ENCODE assay signal across 1 cellular context in the genomic region with DNA sequence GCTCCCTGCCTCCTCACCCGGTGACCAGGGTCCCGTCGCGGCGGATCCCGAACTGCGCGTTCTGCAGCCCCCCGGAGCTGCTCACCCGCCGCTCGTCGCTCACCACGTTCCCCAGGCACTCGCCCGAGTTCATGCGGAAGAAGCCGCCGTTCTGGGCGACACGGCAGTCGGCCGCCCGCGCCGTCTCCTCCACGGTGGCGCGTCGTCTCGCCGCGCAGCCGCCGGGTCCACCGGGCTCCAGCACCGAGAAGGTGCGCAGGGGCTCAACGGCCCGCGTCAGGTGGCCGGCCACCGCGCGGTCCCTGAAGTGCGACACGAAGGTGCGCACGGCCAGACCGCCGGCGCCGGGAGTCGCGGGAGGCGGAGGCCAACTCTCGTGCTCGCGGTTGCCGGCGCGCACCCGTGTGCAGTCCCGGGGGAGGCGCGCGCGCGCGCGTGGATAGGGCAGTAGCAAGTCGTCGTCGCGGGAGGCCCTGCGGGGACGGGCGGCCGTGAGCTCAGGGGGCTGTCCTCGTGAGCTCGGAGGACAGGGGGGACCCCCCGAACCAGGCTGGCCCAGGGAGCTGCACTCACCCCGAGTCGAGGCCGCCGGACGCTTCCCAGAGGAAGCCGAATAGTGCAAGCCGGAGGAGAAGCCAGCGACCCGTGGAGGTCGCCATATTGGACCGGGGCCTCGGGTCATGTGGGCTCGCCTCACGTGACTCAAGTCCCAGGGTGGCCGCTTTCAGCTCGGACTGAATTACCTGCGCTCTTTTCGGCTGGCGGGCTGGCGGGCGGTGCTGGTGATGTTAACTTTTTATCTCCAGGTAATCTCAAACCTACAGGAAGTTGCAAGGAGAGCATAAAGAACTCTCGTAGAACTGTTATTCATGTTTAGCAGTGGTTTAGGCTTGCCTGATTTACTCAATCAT.
A peak's percentile ranks its signal among the peaks of the same experiment; 100 is the strongest.
TF ChIP-seq lines count a peak whose summit lies in the region.

A gene with protein sequence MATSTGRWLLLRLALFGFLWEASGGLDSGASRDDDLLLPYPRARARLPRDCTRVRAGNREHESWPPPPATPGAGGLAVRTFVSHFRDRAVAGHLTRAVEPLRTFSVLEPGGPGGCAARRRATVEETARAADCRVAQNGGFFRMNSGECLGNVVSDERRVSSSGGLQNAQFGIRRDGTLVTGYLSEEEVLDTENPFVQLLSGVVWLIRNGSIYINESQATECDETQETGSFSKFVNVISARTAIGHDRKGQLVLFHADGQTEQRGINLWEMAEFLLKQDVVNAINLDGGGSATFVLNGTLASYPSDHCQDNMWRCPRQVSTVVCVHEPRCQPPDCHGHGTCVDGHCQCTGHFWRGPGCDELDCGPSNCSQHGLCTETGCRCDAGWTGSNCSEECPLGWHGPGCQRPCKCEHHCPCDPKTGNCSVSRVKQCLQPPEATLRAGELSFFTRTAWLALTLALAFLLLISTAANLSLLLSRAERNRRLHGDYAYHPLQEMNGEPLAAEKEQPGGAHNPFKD (minus strand): TSS at position 680 of the 911 bp plus-strand sequence. CDS start 21 bp downstream, at position 659.

TF ChIP-seq in HepG2, 621 proteins besides CTCF, POLR2A, EP300 and RAD21 (continued from another document and continues in another):
- TF ChIP-seq, protein P1, sequence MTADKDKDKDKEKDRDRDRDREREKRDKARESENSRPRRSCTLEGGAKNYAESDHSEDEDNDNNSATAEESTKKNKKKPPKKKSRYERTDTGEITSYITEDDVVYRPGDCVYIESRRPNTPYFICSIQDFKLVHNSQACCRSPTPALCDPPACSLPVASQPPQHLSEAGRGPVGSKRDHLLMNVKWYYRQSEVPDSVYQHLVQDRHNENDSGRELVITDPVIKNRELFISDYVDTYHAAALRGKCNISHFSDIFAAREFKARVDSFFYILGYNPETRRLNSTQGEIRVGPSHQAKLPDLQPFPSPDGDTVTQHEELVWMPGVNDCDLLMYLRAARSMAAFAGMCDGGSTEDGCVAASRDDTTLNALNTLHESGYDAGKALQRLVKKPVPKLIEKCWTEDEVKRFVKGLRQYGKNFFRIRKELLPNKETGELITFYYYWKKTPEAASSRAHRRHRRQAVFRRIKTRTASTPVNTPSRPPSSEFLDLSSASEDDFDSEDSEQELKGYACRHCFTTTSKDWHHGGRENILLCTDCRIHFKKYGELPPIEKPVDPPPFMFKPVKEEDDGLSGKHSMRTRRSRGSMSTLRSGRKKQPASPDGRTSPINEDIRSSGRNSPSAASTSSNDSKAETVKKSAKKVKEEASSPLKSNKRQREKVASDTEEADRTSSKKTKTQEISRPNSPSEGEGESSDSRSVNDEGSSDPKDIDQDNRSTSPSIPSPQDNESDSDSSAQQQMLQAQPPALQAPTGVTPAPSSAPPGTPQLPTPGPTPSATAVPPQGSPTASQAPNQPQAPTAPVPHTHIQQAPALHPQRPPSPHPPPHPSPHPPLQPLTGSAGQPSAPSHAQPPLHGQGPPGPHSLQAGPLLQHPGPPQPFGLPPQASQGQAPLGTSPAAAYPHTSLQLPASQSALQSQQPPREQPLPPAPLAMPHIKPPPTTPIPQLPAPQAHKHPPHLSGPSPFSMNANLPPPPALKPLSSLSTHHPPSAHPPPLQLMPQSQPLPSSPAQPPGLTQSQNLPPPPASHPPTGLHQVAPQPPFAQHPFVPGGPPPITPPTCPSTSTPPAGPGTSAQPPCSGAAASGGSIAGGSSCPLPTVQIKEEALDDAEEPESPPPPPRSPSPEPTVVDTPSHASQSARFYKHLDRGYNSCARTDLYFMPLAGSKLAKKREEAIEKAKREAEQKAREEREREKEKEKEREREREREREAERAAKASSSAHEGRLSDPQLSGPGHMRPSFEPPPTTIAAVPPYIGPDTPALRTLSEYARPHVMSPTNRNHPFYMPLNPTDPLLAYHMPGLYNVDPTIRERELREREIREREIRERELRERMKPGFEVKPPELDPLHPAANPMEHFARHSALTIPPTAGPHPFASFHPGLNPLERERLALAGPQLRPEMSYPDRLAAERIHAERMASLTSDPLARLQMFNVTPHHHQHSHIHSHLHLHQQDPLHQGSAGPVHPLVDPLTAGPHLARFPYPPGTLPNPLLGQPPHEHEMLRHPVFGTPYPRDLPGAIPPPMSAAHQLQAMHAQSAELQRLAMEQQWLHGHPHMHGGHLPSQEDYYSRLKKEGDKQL (CRISPR knock-in tag; IDR thresholded peaks at IDR 0.05; ENCODE audit: low read depth), result peak; percentile 67; the same call in 1 of the 2 replicates
- TF ChIP-seq, protein P2, sequence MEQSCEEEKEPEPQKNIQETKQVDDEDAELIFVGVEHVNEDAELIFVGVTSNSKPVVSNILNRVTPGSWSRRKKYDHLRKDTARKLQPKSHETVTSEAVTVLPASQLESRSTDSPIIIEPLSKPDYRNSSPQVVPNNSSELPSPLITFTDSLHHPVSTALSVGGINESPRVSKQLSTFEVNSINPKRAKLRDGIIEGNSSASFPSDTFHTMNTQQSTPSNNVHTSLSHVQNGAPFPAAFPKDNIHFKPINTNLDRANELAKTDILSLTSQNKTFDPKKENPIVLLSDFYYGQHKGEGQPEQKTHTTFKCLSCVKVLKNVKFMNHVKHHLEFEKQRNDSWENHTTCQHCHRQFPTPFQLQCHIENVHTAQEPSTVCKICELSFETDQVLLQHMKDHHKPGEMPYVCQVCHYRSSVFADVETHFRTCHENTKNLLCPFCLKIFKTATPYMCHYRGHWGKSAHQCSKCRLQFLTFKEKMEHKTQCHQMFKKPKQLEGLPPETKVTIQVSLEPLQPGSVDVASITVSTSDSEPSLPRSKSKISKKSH (CRISPR knock-in tag; IDR thresholded peaks at IDR 0.05; ENCODE audit: borderline replicate concordance), result peak; percentile 74; the same call in 1 of the 2 replicates
- TF ChIP-seq HNRNPLL (IDR thresholded peaks at IDR 0.05; ENCODE audit: low read depth, low read length, poor library complexity, severe bottlenecking) (peak; percentile 91), KLF15 (CRISPR knock-in tag; IDR thresholded peaks at IDR 0.05; ENCODE audit: borderline replicate concordance) (no peak; the same call in 1 of the 2 replicates), RBFOX2 (IDR thresholded peaks at IDR 0.05; ENCODE audit: low read depth, low read length) (peak; percentile 96), ZNF607 (CRISPR knock-in tag; IDR thresholded peaks at IDR 0.05; ENCODE audit: borderline replicate concordance) (peak; percentile 79; the same call in 1 of the 2 replicates), ZNF431 (CRISPR knock-in tag; IDR thresholded peaks at IDR 0.05; ENCODE audit: borderline replicate concordance, low read depth) (peak; percentile 80; the same call in 1 of the 2 replicates), ATRX (CRISPR knock-in tag; IDR thresholded peaks at IDR 0.05; ENCODE audit: borderline replicate concordance) (no peak), SP140L (CRISPR knock-in tag; IDR thresholded peaks at IDR 0.05; ENCODE audit: borderline replicate concordance) (no peak; the same call in 1 of the 2 replicates), GATA4 (IDR thresholded peaks at IDR 0.05; ENCODE audit: borderline replicate concordance, low read depth) (no peak), KLF16 (CRISPR knock-in tag; IDR thresholded peaks at IDR 0.05) (peak; percentile 86 to 97), REL (CRISPR knock-in tag; conservative IDR thresholded peaks at IDR 0.05) (peak; percentile 84), ZNF441 (CRISPR knock-in tag; IDR thresholded peaks at IDR 0.05; ENCODE audit: borderline replicate concordance) (peak; percentile 90), ZNF124 (CRISPR knock-in tag; IDR thresholded peaks at IDR 0.05) (peak; percentile 95), MEIS2 (CRISPR knock-in tag; IDR thresholded peaks at IDR 0.05) (peak; percentile 92), ZSCAN22 (CRISPR knock-in tag; IDR thresholded peaks at IDR 0.05) (no peak; the same call in 1 of the 2 replicates), ZNF777 (CRISPR knock-in tag; IDR thresholded peaks at IDR 0.05) (peak; percentile 89), DR1 (CRISPR knock-in tag; IDR thresholded peaks at IDR 0.05) (peak; percentile 83; the same call in 1 of the 2 replicates), EED (CRISPR knock-in tag; IDR thresholded peaks at IDR 0.05) (peak; percentile 83), TBX3 (IDR thresholded peaks at IDR 0.05; ENCODE audit: borderline replicate concordance) (no peak), HNRNPH1 (optimal IDR thresholded peaks at IDR 0.05; ENCODE audit: low read depth, low read length) (no peak), CEBPG (CRISPR knock-in tag; IDR thresholded peaks at IDR 0.05) (peak; percentile 50), POGZ (CRISPR knock-in tag; IDR thresholded peaks at IDR 0.05) (peak; percentile 57), SPEN (CRISPR knock-in tag; IDR thresholded peaks at IDR 0.05; ENCODE audit: low read depth) (peak; percentile 94), RARA (CRISPR knock-in tag; IDR thresholded peaks at IDR 0.05) (peak; percentile 65), TRIM24 (CRISPR knock-in tag; IDR thresholded peaks at IDR 0.05) (peak; percentile 39; the same call in 1 of the 2 replicates), ZNF367 (CRISPR knock-in tag; IDR thresholded peaks at IDR 0.05; ENCODE audit: borderline replicate concordance) (peak; percentile 54), ZNF550 (CRISPR knock-in tag; IDR thresholded peaks at IDR 0.05; ENCODE audit: borderline replicate concordance) (peak; percentile 34; the same call in 1 of the 2 replicates), KLF11 (CRISPR knock-in tag; IDR thresholded peaks at IDR 0.05) (peak; percentile 93; the same call in 1 of the 2 replicates), MXI1 (IDR thresholded peaks at IDR 0.05; ENCODE audit: borderline replicate concordance, low read depth, low read length) (peak; percentile 94), NR2F6 (IDR thresholded peaks at IDR 0.05) (peak; percentile 54; the same call in 1 of the 2 replicates), NR2F6 (CRISPR knock-in tag; IDR thresholded peaks at IDR 0.05) (peak; percentile 64), ZNF33A (CRISPR knock-in tag; IDR thresholded peaks at IDR 0.05; ENCODE audit: borderline replicate concordance) (no peak), REPIN1 (CRISPR knock-in tag; IDR thresholded peaks at IDR 0.05; ENCODE audit: borderline replicate concordance, low read depth) (peak; percentile 75; the same call in 1 of the 2 replicates), ZNF274 (CRISPR knock-in tag; IDR thresholded peaks at IDR 0.05) (peak; percentile 61; the same call in 1 of the 2 replicates), SMAD1 (CRISPR knock-in tag; IDR thresholded peaks at IDR 0.05; ENCODE audit: borderline replicate concordance, low read depth) (peak; percentile 85; the same call in 1 of the 2 replicates), MTA3 (CRISPR knock-in tag; IDR thresholded peaks at IDR 0.05) (no peak), SIX4 (CRISPR knock-in tag; IDR thresholded peaks at IDR 0.05) (peak; percentile 71; the same call in 1 of the 2 replicates), MAFF (IDR thresholded peaks at IDR 0.05; ENCODE audit: low read depth, low read length) (no peak), ZNF264 (CRISPR knock-in tag; IDR thresholded peaks at IDR 0.05) (peak; percentile 94), ZNF329 (CRISPR knock-in tag; IDR thresholded peaks at IDR 0.05; ENCODE audit: low read depth) (peak; percentile 44; the same call in 1 of the 2 replicates), ZNF644 (CRISPR knock-in tag; IDR thresholded peaks at IDR 0.05; ENCODE audit: low read depth) (no peak; the same call in 1 of the 2 replicates), ZNF883 (CRISPR knock-in tag; IDR thresholded peaks at IDR 0.05; ENCODE audit: not compliant biosample characterization) (peak; percentile 96), HDAC6 (IDR thresholded peaks at IDR 0.05; ENCODE audit: low read depth, low read length) (no peak), FOXA3 (CRISPR knock-in tag; IDR thresholded peaks at IDR 0.05) (peak; percentile 69)
- TF ChIP-seq, protein P3, sequence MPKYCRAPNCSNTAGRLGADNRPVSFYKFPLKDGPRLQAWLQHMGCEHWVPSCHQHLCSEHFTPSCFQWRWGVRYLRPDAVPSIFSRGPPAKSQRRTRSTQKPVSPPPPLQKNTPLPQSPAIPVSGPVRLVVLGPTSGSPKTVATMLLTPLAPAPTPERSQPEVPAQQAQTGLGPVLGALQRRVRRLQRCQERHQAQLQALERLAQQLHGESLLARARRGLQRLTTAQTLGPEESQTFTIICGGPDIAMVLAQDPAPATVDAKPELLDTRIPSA (CRISPR knock-in tag; IDR thresholded peaks at IDR 0.05; ENCODE audit: borderline replicate concordance), result peak; percentile 82; the same call in 1 of the 2 replicates
- TF ChIP-seq, protein P4, sequence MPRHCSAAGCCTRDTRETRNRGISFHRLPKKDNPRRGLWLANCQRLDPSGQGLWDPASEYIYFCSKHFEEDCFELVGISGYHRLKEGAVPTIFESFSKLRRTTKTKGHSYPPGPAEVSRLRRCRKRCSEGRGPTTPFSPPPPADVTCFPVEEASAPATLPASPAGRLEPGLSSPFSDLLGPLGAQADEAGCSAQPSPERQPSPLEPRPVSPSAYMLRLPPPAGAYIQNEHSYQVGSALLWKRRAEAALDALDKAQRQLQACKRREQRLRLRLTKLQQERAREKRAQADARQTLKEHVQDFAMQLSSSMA (CRISPR knock-in tag; IDR thresholded peaks at IDR 0.05), result peak; percentile 70; the same call in 1 of the 2 replicates
- TF ChIP-seq, protein P5, sequence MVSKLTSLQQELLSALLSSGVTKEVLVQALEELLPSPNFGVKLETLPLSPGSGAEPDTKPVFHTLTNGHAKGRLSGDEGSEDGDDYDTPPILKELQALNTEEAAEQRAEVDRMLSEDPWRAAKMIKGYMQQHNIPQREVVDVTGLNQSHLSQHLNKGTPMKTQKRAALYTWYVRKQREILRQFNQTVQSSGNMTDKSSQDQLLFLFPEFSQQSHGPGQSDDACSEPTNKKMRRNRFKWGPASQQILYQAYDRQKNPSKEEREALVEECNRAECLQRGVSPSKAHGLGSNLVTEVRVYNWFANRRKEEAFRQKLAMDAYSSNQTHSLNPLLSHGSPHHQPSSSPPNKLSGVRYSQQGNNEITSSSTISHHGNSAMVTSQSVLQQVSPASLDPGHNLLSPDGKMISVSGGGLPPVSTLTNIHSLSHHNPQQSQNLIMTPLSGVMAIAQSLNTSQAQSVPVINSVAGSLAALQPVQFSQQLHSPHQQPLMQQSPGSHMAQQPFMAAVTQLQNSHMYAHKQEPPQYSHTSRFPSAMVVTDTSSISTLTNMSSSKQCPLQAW (CRISPR knock-in tag; IDR thresholded peaks at IDR 0.05), result peak; percentile 76
- TF ChIP-seq, protein P6, sequence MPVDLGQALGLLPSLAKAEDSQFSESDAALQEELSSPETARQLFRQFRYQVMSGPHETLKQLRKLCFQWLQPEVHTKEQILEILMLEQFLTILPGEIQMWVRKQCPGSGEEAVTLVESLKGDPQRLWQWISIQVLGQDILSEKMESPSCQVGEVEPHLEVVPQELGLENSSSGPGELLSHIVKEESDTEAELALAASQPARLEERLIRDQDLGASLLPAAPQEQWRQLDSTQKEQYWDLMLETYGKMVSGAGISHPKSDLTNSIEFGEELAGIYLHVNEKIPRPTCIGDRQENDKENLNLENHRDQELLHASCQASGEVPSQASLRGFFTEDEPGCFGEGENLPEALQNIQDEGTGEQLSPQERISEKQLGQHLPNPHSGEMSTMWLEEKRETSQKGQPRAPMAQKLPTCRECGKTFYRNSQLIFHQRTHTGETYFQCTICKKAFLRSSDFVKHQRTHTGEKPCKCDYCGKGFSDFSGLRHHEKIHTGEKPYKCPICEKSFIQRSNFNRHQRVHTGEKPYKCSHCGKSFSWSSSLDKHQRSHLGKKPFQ (CRISPR knock-in tag; IDR thresholded peaks at IDR 0.05; ENCODE audit: insufficient replicate concordance), result no peak
- TF ChIP-seq, protein P7, sequence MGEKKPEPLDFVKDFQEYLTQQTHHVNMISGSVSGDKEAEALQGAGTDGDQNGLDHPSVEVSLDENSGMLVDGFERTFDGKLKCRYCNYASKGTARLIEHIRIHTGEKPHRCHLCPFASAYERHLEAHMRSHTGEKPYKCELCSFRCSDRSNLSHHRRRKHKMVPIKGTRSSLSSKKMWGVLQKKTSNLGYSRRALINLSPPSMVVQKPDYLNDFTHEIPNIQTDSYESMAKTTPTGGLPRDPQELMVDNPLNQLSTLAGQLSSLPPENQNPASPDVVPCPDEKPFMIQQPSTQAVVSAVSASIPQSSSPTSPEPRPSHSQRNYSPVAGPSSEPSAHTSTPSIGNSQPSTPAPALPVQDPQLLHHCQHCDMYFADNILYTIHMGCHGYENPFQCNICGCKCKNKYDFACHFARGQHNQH (CRISPR knock-in tag; IDR thresholded peaks at IDR 0.05), result peak; percentile 97; the same call in 1 of the 2 replicates
